ENCODE assay signal across 8 cellular contexts in genomic region chr11:129331871-129332274, GRCh38. TPM values are rescaled to one million over a fixed set of nuclear protein-coding genes. Genes with fewer than 3 reads are reported as not detected.
A peak's percentile ranks its signal among the peaks of the same experiment; 100 is the strongest.
DNase-seq lines count a peak whose midpoint lies in the region; ATAC-seq, FAIRE-seq and TF ChIP-seq lines count a peak whose summit lies in the region.

No MANE protein-coding gene starts in this region.

- CTCF ChIA-PET in CD8-positive, alpha-beta memory T cell (lab: Charles Lee): interaction anchor here (0.9 to 1.6 kb wide), 3 partner anchors 10 to 102 kb away, joined by 4 to 5 read pairs (median 4); no protein-coding TSS in a partner anchor
- CTCF ChIA-PET in naive thymus-derived CD4-positive, alpha-beta T cell (lab: Charles Lee): interaction anchor here (0.6 to 1.7 kb wide), 8 partner anchors 15 to 775 kb away, joined by 3 to 29 read pairs (median 3); no protein-coding TSS in a partner anchor

- H3K9ac ChIP-seq in NT2/D1 (ENCODE audit: insufficient read length, low read depth): peak overlapping the region; percentile 51

- H3K4me3 Mint-ChIP-seq in CD8-positive, alpha-beta memory T cell: no peak overlapping the region
- peak overlapping the region in 1 of 10 donors; percentile 34 for H3K4me3 Mint-ChIP-seq in naive thymus-derived CD4-positive, alpha-beta T cell

- no peak for TF ChIP-seq POLR2A in esophagus muscularis mucosa (IDR thresholded peaks at IDR 0.05; ENCODE audit: low read depth)

- POLR2A ChIA-PET in CD8-positive, alpha-beta memory T cell (lab: Charles Lee): no interaction called here
- POLR2A ChIA-PET in naive thymus-derived CD4-positive, alpha-beta T cell (lab: Charles Lee): no interaction called here

- peak; percentile 83 to 90 (median 87) for TF ChIP-seq CTCF in esophagus muscularis mucosa (IDR thresholded peaks at IDR 0.05)

- 2% methylated on average over 8 of the region's 11 CpGs for WGBS in esophagus muscularis mucosa

- H3K36me3 ChIP-seq in CD8-positive, alpha-beta memory T cell (ENCODE audit: insufficient read depth, low read length): no peaks in the 10 kb centered on the region
- H3K36me3 ChIP-seq in NT2/D1 (ENCODE audit: insufficient read depth, insufficient read length, low read length): no peaks in the 10 kb centered on the region
- H3K36me3 ChIP-seq in esophagus muscularis mucosa: no peaks in the 10 kb centered on the region
- no peaks in the 10 kb centered on the region for H3K36me3 ChIP-seq in naive thymus-derived CD4-positive, alpha-beta T cell (ENCODE audit: control insufficient read depth in 2 of 3, insufficient read depth in 3 of 3, low read length in 3 of 3)

- intact Hi-C loops in esophagus muscularis mucosa (cut with DNase I): loop anchor here (2.0 to 10.0 kb wide), 3 partner anchors 100 to 447 kb away; no protein-coding TSS in a partner anchor
- intact Hi-C loops in naive thymus-derived CD4-positive, alpha-beta T cell (cut with micrococcal nuclease): loop anchor here (1.0 to 5.0 kb wide), 4 partner anchors 55 to 448 kb away; no protein-coding TSS in a partner anchor

- FAIRE-seq in HTR-8/SVneo (lab: Jason Lieb, UNC): no peak

- no peaks in the 10 kb centered on the region for H3K9me3 Mint-ChIP-seq in CD8-positive, alpha-beta memory T cell
- no peaks in the 10 kb centered on the region for H3K9me3 Mint-ChIP-seq in naive thymus-derived CD4-positive, alpha-beta T cell

- peak; percentile 88 for ATAC-seq in GM21360 (IDR thresholded peaks at IDR 0.05; ENCODE audit: unreplicated experiment)
- ATAC-seq in naive thymus-derived CD4-positive, alpha-beta T cell: peak; percentile 77

- H3K27ac ChIP-seq in CD8-positive, alpha-beta memory T cell (ENCODE audit: low read depth, low read length): no peak overlapping the region
- H3K27ac ChIP-seq in esophagus muscularis mucosa (replicated peaks in 1 of 4): no peak overlapping the region
- H3K27ac ChIP-seq in naive thymus-derived CD4-positive, alpha-beta T cell (ENCODE audit: low read depth, low read length): no peak overlapping the region

- no peaks in the 10 kb centered on the region for H3K36me3 Mint-ChIP-seq in CD8-positive, alpha-beta memory T cell
- H3K36me3 Mint-ChIP-seq in naive thymus-derived CD4-positive, alpha-beta T cell: no peaks in the 10 kb centered on the region

- H3K27me3 Mint-ChIP-seq in CD8-positive, alpha-beta memory T cell: no peaks in the 10 kb centered on the region
- peaks cover 0 to 6% (median 0%) of the 10 kb centered on the region in 5 donors for H3K27me3 Mint-ChIP-seq in naive thymus-derived CD4-positive, alpha-beta T cell

- H3K4me1 ChIP-seq in CD8-positive, alpha-beta memory T cell (ENCODE audit: insufficient read depth, low read length): no peaks in the 10 kb centered on the region
- H3K4me1 ChIP-seq in NT2/D1 (ENCODE audit: insufficient read depth, insufficient read length): no peaks in the 10 kb centered on the region
- peaks cover 0 to 7% (median 0%) of the 10 kb centered on the region in 4 donors for H3K4me1 ChIP-seq in esophagus muscularis mucosa
- H3K4me1 ChIP-seq in naive thymus-derived CD4-positive, alpha-beta T cell (ENCODE audit: control insufficient read depth in 2 of 2, insufficient read depth in 2 of 2, low read length in 2 of 2): no peaks in the 10 kb centered on the region

- no peaks in the 10 kb centered on the region for H3K9me3 ChIP-seq in CD8-positive, alpha-beta memory T cell (ENCODE audit: low read length)
- H3K9me3 ChIP-seq in NT2/D1 (ENCODE audit: insufficient read depth, low read length) (no peaks in the 10 kb centered on the region), esophagus muscularis mucosa (no peaks in the 10 kb centered on the region)
- H3K9me3 ChIP-seq in naive thymus-derived CD4-positive, alpha-beta T cell (ENCODE audit: control insufficient read depth in 2 of 3, low read length in 3 of 3): no peaks in the 10 kb centered on the region

- no peak overlapping the region for H3K4me3 ChIP-seq in CD8-positive, alpha-beta memory T cell (ENCODE audit: low read length)
- H3K4me3 ChIP-seq in NT2/D1 (ENCODE audit: insufficient read length, low read depth): no peak overlapping the region
- H3K4me3 ChIP-seq in esophagus muscularis mucosa: no peak overlapping the region
- H3K4me3 ChIP-seq in naive thymus-derived CD4-positive, alpha-beta T cell (ENCODE audit: low read length): no peak overlapping the region

- no peak for TF ChIP-seq EP300 in esophagus muscularis mucosa (IDR thresholded peaks at IDR 0.05)

- DNase-seq in CD8-positive, alpha-beta memory T cell: peak; percentile 24 to 51 (median 32)
- DNase-seq in HTR-8/SVneo (ENCODE audit: insufficient read length, low spot score) (peak; percentile 72), NT2/D1 (ENCODE audit: low read depth, low spot score) (peak; percentile 77), activated T-cell treated with anti-CD3 and anti-CD28 coated beads for 1 hour (ENCODE audit: low read depth) (peak; percentile 53), esophagus muscularis mucosa (ENCODE audit: extremely low spot score) (no peak)
- DNase-seq in naive thymus-derived CD4-positive, alpha-beta T cell: peak; percentile 18 to 65 (median 45)
- DNase-seq in stimulated activated CD8-positive, alpha-beta memory T cell treated with anti-CD3 and anti-CD28 coated beads, Interleukin-7, amount 100 ng/mL, for 4 hours (ENCODE audit: low read depth in 2 of 2): peak; percentile 12 to 35

- no peaks in the 10 kb centered on the region for H3K27me3 ChIP-seq in CD8-positive, alpha-beta memory T cell (ENCODE audit: insufficient read depth, low read length, poor library complexity, severe bottlenecking)
- H3K27me3 ChIP-seq in NT2/D1 (ENCODE audit: insufficient read depth, insufficient read length): no peaks in the 10 kb centered on the region
- H3K27me3 ChIP-seq in esophagus muscularis mucosa: no peaks in the 10 kb centered on the region
- H3K27me3 ChIP-seq in naive thymus-derived CD4-positive, alpha-beta T cell (ENCODE audit: control insufficient read depth in 2 of 2, insufficient read depth in 2 of 2, low read length in 2 of 2): no peaks in the 10 kb centered on the region

- no peaks in the 10 kb centered on the region for H3K4me1 Mint-ChIP-seq in CD8-positive, alpha-beta memory T cell
- peaks cover 0 to 8% (median 3%) of the 10 kb centered on the region in 7 donors for H3K4me1 Mint-ChIP-seq in naive thymus-derived CD4-positive, alpha-beta T cell

- no peak overlapping the region for H3K27ac Mint-ChIP-seq in CD8-positive, alpha-beta memory T cell
- H3K27ac Mint-ChIP-seq in naive thymus-derived CD4-positive, alpha-beta T cell: no peak overlapping the region

RNA-seq across cellular contexts. Expression of gene BARX2, which starts 43.8 kb away (rescaled TPM):
- not detected for total RNA-seq in CD8-positive, alpha-beta memory T cell
- polyA plus RNA-seq in CD8-positive, alpha-beta memory T cell: not detected
- not detected for total RNA-seq in esophagus muscularis mucosa
- total RNA-seq in naive thymus-derived CD4-positive, alpha-beta T cell: under 1 TPM in 1 of 5 experiments, not detected in 4; 0.44 TPM
- polyA plus RNA-seq in naive thymus-derived CD4-positive, alpha-beta T cell: not detected
